ENCODE assay signal across 1 cellular context in genomic region chr11:102761646-102762238, GRCh38.
TF ChIP-seq lines count a peak whose summit lies in the region.

No MANE protein-coding gene starts in this region.

TF ChIP-seq in H1, 55 proteins besides CTCF, POLR2A, EP300 and RAD21:
- TF ChIP-seq ASH2L (IDR thresholded peaks at IDR 0.05; ENCODE audit: low read length) (no peak), TEAD4 (IDR thresholded peaks at IDR 0.05; ENCODE audit: low read depth, low read length) (peak; percentile 69; the same call in 1 of the 2 replicates)
